22 cellular contexts compared by ENCODE assay signal in genomic region chr5:3343911-3344310, GRCh38.
"Had no signal": no experiment of that assay in that cellular context is flagged by ENCODE, and none has a peak within 500 bp of the region (broad histone marks: within the 10 kb centered on the region; RNA-seq: fewer than 3 reads in every experiment).

No MANE protein-coding gene starts in this region.

- H3K27ac Mint-ChIP-seq: dendritic cell treated with granulocyte-macrophage colony-stimulating factor and Interleukin-4, amounts not matched to agents 40 ng/mL and 50 ng/mL, for 4 days; effector memory CD8-positive, alpha-beta T cell; endodermal cell had no signal

- H3K9me3 ChIP-seq: colonic mucosa, esophagus squamous epithelium, gastrocnemius medialis, heart right ventricle, lower lobe of right lung had no signal

- H3K4me3 Mint-ChIP-seq: dendritic cell treated with granulocyte-macrophage colony-stimulating factor and Interleukin-4, amounts not matched to agents 40 ng/mL and 50 ng/mL, for 4 days; effector memory CD8-positive, alpha-beta T cell; endodermal cell had no signal

- H3K36me3 ChIP-seq: colonic mucosa, esophagus squamous epithelium, gastrocnemius medialis, heart right ventricle, left lung, lower lobe of right lung had no signal

- H3K27ac ChIP-seq: colonic mucosa, epithelial cell of prostate, esophagus squamous epithelium, gastrocnemius medialis, heart right ventricle, left lung, lower lobe of right lung had no signal

- ATAC-seq: effector memory CD8-positive, alpha-beta T cell; esophagus mucosa; gastrocnemius medialis; heart right ventricle; left cardiac atrium; left lung; left ventricle myocardium superior; lower lobe of right lung had no signal

- H3K27me3 Mint-ChIP-seq: dendritic cell treated with granulocyte-macrophage colony-stimulating factor and Interleukin-4, amounts not matched to agents 40 ng/mL and 50 ng/mL, for 4 days; effector memory CD8-positive, alpha-beta T cell had no signal

- DNase-seq: colonic mucosa; cortex of kidney; effector CD8-positive, alpha-beta T cell; effector memory CD8-positive, alpha-beta T cell; endodermal cell; erythroblast; esophagus squamous epithelium; foreskin fibroblast; foreskin melanocyte; gastrocnemius medialis; glutamatergic neuron; heart right ventricle; hippocampal formation; left cardiac atrium; left lung; left ventricle myocardium superior; lower lobe of right lung; mesenchymal stem cell; midbrain had no signal

- H3K27me3 ChIP-seq: colonic mucosa, esophagus squamous epithelium, gastrocnemius medialis, left lung had no signal

- H3K9me3 Mint-ChIP-seq: dendritic cell treated with granulocyte-macrophage colony-stimulating factor and Interleukin-4, amounts not matched to agents 40 ng/mL and 50 ng/mL, for 4 days; endodermal cell had no signal

- H3K4me3 ChIP-seq: colonic mucosa, esophagus squamous epithelium, gastrocnemius medialis, heart right ventricle, left lung, lower lobe of right lung had no signal

- H3K4me1 ChIP-seq: colonic mucosa, gastrocnemius medialis, heart right ventricle, left lung, lower lobe of right lung had no signal
